Comparison of ENCODE assay signal across 8 cellular contexts in genomic region chr6:46653439-46653942, GRCh38. TPM values are rescaled to one million over a fixed set of nuclear protein-coding genes. Genes with fewer than 3 reads are reported as not detected.
DNase-seq lines count a peak whose midpoint lies in the region; ATAC-seq and TF ChIP-seq lines count a peak whose summit lies in the region.

No MANE protein-coding gene starts in this region.

- no peak for TF ChIP-seq EP300 in stomach (IDR thresholded peaks at IDR 0.05)

- no peak overlapping the region for H3K27ac Mint-ChIP-seq in activated CD4-positive, alpha-beta memory T cell treated with anti-CD3 and anti-CD28 coated beads, Interleukin-2, amount 10 ng/mL, durations not matched to agents 7 days and 5 days

- ATAC-seq in HG03175 (IDR thresholded peaks at IDR 0.05; ENCODE audit: unreplicated experiment) (no peak), GM21447 (IDR thresholded peaks at IDR 0.05; ENCODE audit: unreplicated experiment) (no peak)

- peaks cover 0 to 37% (median 24%) of the 10 kb centered on the region in 4 donors for H3K4me1 ChIP-seq in stomach

- H3K27ac ChIP-seq in stomach, result peak overlapping the region; percentile 82 to 92 (median 86)

- H3K27me3 Mint-ChIP-seq in activated CD4-positive, alpha-beta memory T cell treated with anti-CD3 and anti-CD28 coated beads, Interleukin-2, amount 10 ng/mL, durations not matched to agents 7 days and 5 days, result peaks cover 46% of the 10 kb centered on the region

- H3K4me3 Mint-ChIP-seq in activated CD4-positive, alpha-beta memory T cell treated with anti-CD3 and anti-CD28 coated beads, Interleukin-2, amount 10 ng/mL, durations not matched to agents 7 days and 5 days, result peak overlapping the region; percentile 71

- WGBS in stomach, 5 donors, result 15 to 18% (median 17%) methylated on average over 9 of the region's 9 CpGs

- no peaks in the 10 kb centered on the region for H3K27me3 ChIP-seq in stomach

- peaks cover 0 to 9% (median 3%) of the 10 kb centered on the region in 4 donors for H3K36me3 ChIP-seq in stomach

- H3K4me3 ChIP-seq in iPS-18c (ENCODE audit: insufficient read depth, low read depth, low read length), result peak overlapping the region; percentile 98
- H3K4me3 ChIP-seq in stomach, result peak overlapping the region; percentile 82 to 92 (median 88)

- no peaks in the 10 kb centered on the region for H3K36me3 Mint-ChIP-seq in activated CD4-positive, alpha-beta memory T cell treated with anti-CD3 and anti-CD28 coated beads, Interleukin-2, amount 10 ng/mL, durations not matched to agents 7 days and 5 days (ENCODE audit: low read depth)

- peaks cover 15% of the 10 kb centered on the region for H3K4me1 Mint-ChIP-seq in activated CD4-positive, alpha-beta memory T cell treated with anti-CD3 and anti-CD28 coated beads, Interleukin-2, amount 10 ng/mL, durations not matched to agents 7 days and 5 days

- H3K9me3 Mint-ChIP-seq in activated CD4-positive, alpha-beta memory T cell treated with anti-CD3 and anti-CD28 coated beads, Interleukin-2, amount 10 ng/mL, durations not matched to agents 7 days and 5 days, result no peaks in the 10 kb centered on the region

- intact Hi-C loops in stomach (cut with DNase I; ENCODE audit: low total_unique reads), result no loop called here

- CTCF ChIA-PET in activated CD4-positive, alpha-beta memory T cell treated with anti-CD3 and anti-CD28 coated beads, Interleukin-2, amount 10 ng/mL, durations not matched to agents 7 days and 5 days (lab: Charles Lee), result no interaction called here

- no peak for TF ChIP-seq POLR2A in stomach (IDR thresholded peaks at IDR 0.05)

- H3K9me3 ChIP-seq in iPS-18c (ENCODE audit: control insufficient read depth, insufficient read depth, low read length) (no peaks in the 10 kb centered on the region), stomach (no peaks in the 10 kb centered on the region)

- DNase-seq in NCI-H510A treated with DMSO at 0.1 percent for 48 hours (lab: John Stamatoyannopoulos, UW), result peak; percentile 59
- DNase-seq in NCI-H510A (lab: John Stamatoyannopoulos, UW), result no peak
- no peak for DNase-seq in activated CD4-positive, alpha-beta memory T cell treated with anti-CD3 and anti-CD28 coated beads, Interleukin-2, amount 10 ng/mL, durations not matched to agents 7 days and 5 days
- DNase-seq in stomach, result no peak
- DNase-seq in activated CD8-positive, alpha-beta memory T cell treated with anti-CD3 and anti-CD28 coated beads, Interleukin-2, amount 50 U/mL, for 4 hours, result no peak

- TF ChIP-seq CTCF in stomach (IDR thresholded peaks at IDR 0.05), result no peak

- POLR2A ChIA-PET in activated CD4-positive, alpha-beta memory T cell treated with anti-CD3 and anti-CD28 coated beads, Interleukin-2, amount 10 ng/mL, durations not matched to agents 7 days and 5 days (lab: Charles Lee), result no interaction called here

RNA-seq across cellular contexts. Expression of gene SLC25A27, which starts 0.7 kb away (rescaled TPM):
- not detected for total RNA-seq in activated CD4-positive, alpha-beta memory T cell treated with anti-CD3 and anti-CD28 coated beads, Interleukin-2, amount 10 ng/mL, durations not matched to agents 7 days and 5 days
- total RNA-seq in stomach, result 10 to 100 TPM in 4 of 5 donors, 1 to 10 TPM in 1; 6.7 to 55.8 (median 46.1) TPM
- polyA plus RNA-seq in stomach, result 10 to 100 TPM in 1 of 3 donors, 1 to 10 TPM in 2; 1.6 to 35.3 (median 4.6) TPM

RNA-seq across cellular contexts. Expression of gene CYP39A1, which starts 0.9 kb away (rescaled TPM):
- total RNA-seq in activated CD4-positive, alpha-beta memory T cell treated with anti-CD3 and anti-CD28 coated beads, Interleukin-2, amount 10 ng/mL, durations not matched to agents 7 days and 5 days, result not detected
- total RNA-seq in stomach, result 10 to 100 TPM in 1 of 5 donors, 1 to 10 TPM in 3, not detected in 1; 1.8 to 11.6 (median 7.9) TPM
- polyA plus RNA-seq in stomach, result 1 to 10 TPM; 4.7 to 8.2 (median 5.9) TPM

RNA-seq across cellular contexts. Expression of gene TDRD6, which starts 34.2 kb away (rescaled TPM):
- not detected for total RNA-seq in activated CD4-positive, alpha-beta memory T cell treated with anti-CD3 and anti-CD28 coated beads, Interleukin-2, amount 10 ng/mL, durations not matched to agents 7 days and 5 days
- 1 to 10 TPM in 1 of 5 donors, under 1 TPM in 1, not detected in 3; 0.89 to 1.5 TPM for total RNA-seq in stomach
- polyA plus RNA-seq in stomach, result under 1 TPM in 1 of 3 donors, not detected in 2; 0.48 TPM

Comparison
In these comparisons a context has a peak if more than half of its experiments do, and no peak if none do; other contexts are left out.
1. RNA of gene SLC25A27, which starts 0.7 kb away (total RNA-seq): 6.7 to 55.8 TPM in stomach; not detected in activated CD4-positive, alpha-beta memory T cell treated with anti-CD3 and anti-CD28 coated beads, Interleukin-2, amount 10 ng/mL, durations not matched to agents 7 days and 5 days; every median in the first group is over 4 times any median in the second.